9 cellular contexts compared by ENCODE assay signal in the genomic region with DNA sequence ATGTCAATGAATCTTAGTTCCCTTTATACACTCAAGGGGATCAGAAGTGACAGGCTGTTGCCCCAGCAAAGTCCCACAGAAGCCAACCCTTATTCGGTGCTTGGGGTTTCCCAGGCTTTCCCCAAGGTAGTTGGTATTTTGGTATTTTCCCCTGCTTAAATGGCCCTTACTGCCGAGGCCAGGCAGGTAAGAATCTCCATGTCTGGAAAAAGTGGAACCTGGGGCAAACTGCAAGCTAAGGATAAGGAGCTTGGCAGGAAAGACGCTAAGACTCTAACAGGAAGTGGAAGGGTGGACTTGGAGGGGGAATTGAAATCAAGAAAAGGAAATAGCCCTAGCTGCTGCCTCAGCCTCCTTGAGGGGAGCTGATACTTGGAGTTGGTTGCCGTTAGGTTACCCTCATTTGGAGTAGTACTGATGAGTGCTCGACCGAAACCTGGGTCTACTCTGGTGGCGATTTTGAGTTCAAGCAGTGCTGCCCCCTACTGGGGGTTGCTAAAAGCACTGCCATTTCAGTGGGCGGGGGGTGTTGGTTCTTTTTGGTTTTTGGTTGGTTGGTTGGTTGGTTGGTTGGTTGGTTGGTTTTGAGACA.
DNase-seq lines count a peak whose midpoint lies in the region; ATAC-seq and TF ChIP-seq lines count a peak whose summit lies in the region.
"Had no signal": no experiment of that assay in that cellular context is flagged by ENCODE, and none has a peak within 500 bp of the region (broad histone marks: within the 10 kb centered on the region; RNA-seq: fewer than 3 reads in every experiment).

No MANE protein-coding gene starts in this region.

- peak; percentile 72 for TF ChIP-seq CTCF in OCI-LY1 (IDR thresholded peaks at IDR 0.05; ENCODE audit: low read length)

- ATAC-seq in HG02763 (IDR thresholded peaks at IDR 0.05; ENCODE audit: unreplicated experiment): peak; percentile 63

- no peak overlapping the region for H3K4me3 ChIP-seq in OCI-LY1 (ENCODE audit: low read depth, low read length, poor library complexity, severe bottlenecking)

- peaks cover 4% of the 10 kb centered on the region for H3K4me1 ChIP-seq in OCI-LY1 (ENCODE audit: insufficient read depth, low read length, severe bottlenecking)

- no peaks in the 10 kb centered on the region for H3K27me3 ChIP-seq in OCI-LY1 (ENCODE audit: insufficient read depth, low read length)

- peaks cover 17% of the 10 kb centered on the region for H3F3A ChIP-seq in OCI-LY1 (ENCODE audit: insufficient read depth, low read length)

- H3K9ac ChIP-seq in OCI-LY1 (ENCODE audit: low read length): no peak overlapping the region

- H3K4me2 ChIP-seq in OCI-LY1 (ENCODE audit: low read length): no peak overlapping the region

- H2AFZ ChIP-seq in OCI-LY1 (ENCODE audit: low read length): no peak overlapping the region

- DNase-seq in DMS53 (lab: John Stamatoyannopoulos, UW) (peak; percentile 34), DMS53 treated with DMSO at 0.1 percent for 48 hours (lab: John Stamatoyannopoulos, UW; ENCODE audit: unreplicated experiment) (no peak), globus pallidus (ENCODE audit: low spot score) (peak; percentile 61), AG08395 (ENCODE audit: low spot score) (no peak)
- DNase-seq in activated T-cell treated with anti-CD3 and anti-CD28 coated beads, Interleukin-2, amount 50 U/mL, for 48 hours: peak; percentile 84 to 87
- peak; percentile 36 to 40 for DNase-seq in stimulated activated CD4-positive, alpha-beta T cell treated with anti-CD3 and anti-CD28 coated beads, Interleukin-1b, Interleukin-23, amount 100 ng/mL, for 1 hour (ENCODE audit: low read depth in 2 of 2)
- DNase-seq: left cardiac atrium had no signal

- no peaks in the 10 kb centered on the region for H3K79me2 ChIP-seq in OCI-LY1 (ENCODE audit: insufficient read depth, low read length)

- H3K9me3 ChIP-seq in OCI-LY1 (ENCODE audit: low read length): no peaks in the 10 kb centered on the region

- no peaks in the 10 kb centered on the region for H4K20me1 ChIP-seq in OCI-LY1 (ENCODE audit: insufficient read depth, low read length)

- peak overlapping the region; percentile 58 for H3K27ac ChIP-seq in OCI-LY1 (ENCODE audit: low read depth, low read length, poor library complexity, severe bottlenecking)

- H3K9me2 ChIP-seq in OCI-LY1 (ENCODE audit: low read depth, low read length): no peaks in the 10 kb centered on the region

- peaks cover 37% of the 10 kb centered on the region for H3K36me3 ChIP-seq in OCI-LY1 (ENCODE audit: insufficient read depth, low read length)

Comparison
In these comparisons a context has a peak if more than half of its experiments do, and no peak if none do; other contexts are left out.
1. DNase-seq: peak in DMS53 (single experiment), activated T-cell treated with anti-CD3 and anti-CD28 coated beads, Interleukin-2, amount 50 U/mL, for 48 hours (2 of 2), globus pallidus (single experiment) and stimulated activated CD4-positive, alpha-beta T cell treated with anti-CD3 and anti-CD28 coated beads, Interleukin-1b, Interleukin-23, amount 100 ng/mL, for 1 hour (2 of 2); none in DMS53 treated with DMSO at 0.1 percent for 48 hours (single experiment) and AG08395 (single experiment).